Comparison of ENCODE assay signal across 17 cellular contexts in genomic region chr15:82056900-82057825, GRCh38.
"Had no signal": no experiment of that assay in that cellular context is flagged by ENCODE, and none has a peak within 500 bp of the region (broad histone marks: within the 10 kb centered on the region; RNA-seq: fewer than 3 reads in every experiment).

No MANE protein-coding gene starts in this region.

- H3K9me3 ChIP-seq: esophagus squamous epithelium, left ventricle myocardium inferior, thyroid gland, uterus had no signal

- H3K4me1 ChIP-seq: esophagus squamous epithelium, thyroid gland, uterus had no signal

- DNase-seq: activated CD4-positive, alpha-beta T cell treated with anti-CD3 and anti-CD28 coated beads for 36 hours; activated CD8-positive, alpha-beta memory T cell treated with anti-CD3 and anti-CD28 coated beads, Interleukin-2, amount 50 U/mL, for 4 hours; activated CD8-positive, alpha-beta T cell treated with anti-CD3 and anti-CD28 coated beads for 36 hours; activated naive CD8-positive, alpha-beta T cell treated with anti-CD3 and anti-CD28 coated beads, Interleukin-2, amount 50 U/mL, for 24 hours; activated T-cell treated with anti-CD3 and anti-CD28 coated beads, Interleukin-2, amount 50 U/mL, for 72 hours; esophagus squamous epithelium; foreskin fibroblast; glutamatergic neuron; left ventricle myocardium inferior; T-helper 9 cell; uterus had no signal

- H3K36me3 Mint-ChIP-seq: memory B cell had no signal

- H3K4me1 Mint-ChIP-seq: activated CD4-positive, alpha-beta T cell treated with anti-CD3 and anti-CD28 coated beads for 36 hours; activated naive CD8-positive, alpha-beta T cell treated with anti-CD3 and anti-CD28 coated beads, Interleukin-2, amount 50 U/mL, for 24 hours had no signal

- H3K4me3 ChIP-seq: cardiac muscle cell, esophagus squamous epithelium, left ventricle myocardium inferior, skin epidermis, thyroid gland, uterus had no signal

- H3K36me3 ChIP-seq: cardiac muscle cell, esophagus squamous epithelium, left ventricle myocardium inferior, thyroid gland, uterus had no signal

- H3K27ac ChIP-seq: cardiac muscle cell, esophagus squamous epithelium, left ventricle myocardium inferior, skin epidermis, thyroid gland, uterus, VCaP had no signal

- H3K4me3 Mint-ChIP-seq: activated CD4-positive, alpha-beta T cell treated with anti-CD3 and anti-CD28 coated beads for 36 hours; activated CD8-positive, alpha-beta T cell treated with anti-CD3 and anti-CD28 coated beads for 36 hours; activated naive CD8-positive, alpha-beta T cell treated with anti-CD3 and anti-CD28 coated beads, Interleukin-2, amount 50 U/mL, for 24 hours; activated T-cell treated with anti-CD3 and anti-CD28 coated beads, Interleukin-2, amount 50 U/mL, for 72 hours; memory B cell; neural crest cell had no signal

- H3K9me3 Mint-ChIP-seq: activated CD8-positive, alpha-beta T cell treated with anti-CD3 and anti-CD28 coated beads for 36 hours; activated naive CD8-positive, alpha-beta T cell treated with anti-CD3 and anti-CD28 coated beads, Interleukin-2, amount 50 U/mL, for 24 hours; activated T-cell treated with anti-CD3 and anti-CD28 coated beads, Interleukin-2, amount 50 U/mL, for 72 hours; memory B cell; neural crest cell had no signal

- H3K27me3 ChIP-seq: thyroid gland had no signal

- H3K27ac Mint-ChIP-seq: activated CD4-positive, alpha-beta T cell treated with anti-CD3 and anti-CD28 coated beads for 36 hours; activated CD8-positive, alpha-beta T cell treated with anti-CD3 and anti-CD28 coated beads for 36 hours; activated naive CD8-positive, alpha-beta T cell treated with anti-CD3 and anti-CD28 coated beads, Interleukin-2, amount 50 U/mL, for 24 hours; activated T-cell treated with anti-CD3 and anti-CD28 coated beads, Interleukin-2, amount 50 U/mL, for 72 hours; memory B cell had no signal
